ENCODE assay signal across 8 cellular contexts in the genomic region with DNA sequence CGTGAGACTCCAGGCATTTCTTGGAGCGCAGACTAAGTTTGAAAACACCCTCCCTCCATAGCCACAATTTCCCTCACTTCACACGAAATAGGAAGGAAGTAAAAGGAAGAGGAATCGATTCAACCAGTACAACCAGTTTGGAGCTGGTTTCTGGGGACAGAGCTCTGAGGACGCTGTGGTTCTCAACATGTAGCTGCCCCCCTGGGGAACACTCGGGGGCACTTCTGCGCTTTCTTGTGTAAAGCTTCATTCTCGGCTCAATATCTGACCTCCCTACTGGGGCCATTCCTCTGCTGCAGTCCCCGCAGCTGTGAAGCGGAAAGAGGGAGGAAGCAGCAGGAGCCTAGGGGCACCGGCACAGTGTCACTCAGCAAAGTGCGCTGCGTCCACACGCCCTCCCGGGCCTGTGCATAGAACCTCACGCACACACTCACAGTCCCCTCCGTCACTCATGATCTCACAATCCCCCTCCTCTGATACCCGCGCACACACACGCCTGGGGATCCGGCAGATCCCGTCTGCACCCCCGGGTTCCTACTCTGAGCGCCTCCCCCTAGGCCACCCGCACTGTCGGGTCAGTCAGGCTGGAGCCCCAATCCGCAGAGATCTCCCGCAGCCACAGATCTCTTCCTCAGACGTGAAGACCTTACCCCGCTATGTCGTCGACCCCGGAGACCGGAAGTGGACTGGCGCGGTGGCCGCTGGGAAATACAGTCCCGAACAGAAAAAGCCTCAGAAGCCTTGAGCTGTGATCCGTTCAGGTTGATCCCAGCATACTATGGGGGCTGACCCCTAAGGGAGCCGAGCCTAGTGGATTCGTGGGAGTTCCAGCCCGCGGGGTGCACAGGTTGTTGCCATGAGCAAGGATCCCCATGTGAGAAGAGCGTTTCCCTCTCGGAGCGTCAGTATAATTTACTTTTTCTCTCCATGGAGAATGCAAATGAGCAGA. TPM values are rescaled to one million over a fixed set of nuclear protein-coding genes. Genes with fewer than 3 reads are reported as not detected.
DNase-seq lines count a peak whose midpoint lies in the region; ATAC-seq, FAIRE-seq and TF ChIP-seq lines count a peak whose summit lies in the region.

ZNF780A (minus strand) TSS at position 688 of the 949 bp plus-strand sequence. CDS start 6,190 bp downstream, outside the sequence.

- H3K27ac Mint-ChIP-seq in T-helper 1 cell treated with Interleukin-12 subunit alpha and Interleukin-12 subunit beta and Interleukin-4 antibody, amounts not matched to agents 30 μg/mL and 1 μg/mL, for 36 hours = peak within 1 kb of the TSS; percentile 100

- peak; percentile 13 for FAIRE-seq in G401.6 (lab: Jason Lieb, UNC)

- peak within 1 kb of the TSS; percentile 100 for H3K4me3 Mint-ChIP-seq in T-helper 1 cell treated with Interleukin-12 subunit alpha and Interleukin-12 subunit beta and Interleukin-4 antibody, amounts not matched to agents 30 μg/mL and 1 μg/mL, for 36 hours

- peak in 1 of 2 donors; percentile 3 for TF ChIP-seq POLR2A in tibial nerve (IDR thresholded peaks at IDR 0.05)

- H3K36me3 Mint-ChIP-seq in T-helper 1 cell treated with Interleukin-12 subunit alpha and Interleukin-12 subunit beta and Interleukin-4 antibody, amounts not matched to agents 30 μg/mL and 1 μg/mL, for 36 hours (ENCODE audit: low read depth) = peaks cover 20% of the 10 kb centered on the region

- peaks cover 0 to 21% (median 4%) of the 10 kb centered on the region in 7 donors for H3K27me3 ChIP-seq in heart right ventricle
- H3K27me3 ChIP-seq in tibial nerve = no peaks in the 10 kb centered on the region

- TF ChIP-seq CTCF in heart right ventricle (IDR thresholded peaks at IDR 0.05) (no peak), tibial nerve (IDR thresholded peaks at IDR 0.05) (no peak)

- peaks cover 0 to 10% (median 0%) of the 10 kb centered on the region in 11 donors for H3K9me3 ChIP-seq in heart right ventricle
- H3K9me3 ChIP-seq in tibial nerve = no peaks in the 10 kb centered on the region

- peak; percentile 70 for ATAC-seq in HG02571 (IDR thresholded peaks at IDR 0.05; ENCODE audit: unreplicated experiment)
- peak; percentile 93 to 98 (median 96) for ATAC-seq in heart right ventricle

- intact Hi-C loops in heart right ventricle (cut with DNase I) = no loop called here

- peaks cover 32% of the 10 kb centered on the region for H3K4me1 Mint-ChIP-seq in T-helper 1 cell treated with Interleukin-12 subunit alpha and Interleukin-12 subunit beta and Interleukin-4 antibody, amounts not matched to agents 30 μg/mL and 1 μg/mL, for 36 hours (ENCODE audit: low read depth)

- H3K36me3 ChIP-seq in heart right ventricle = no peaks in the 10 kb centered on the region
- H3K36me3 ChIP-seq in tibial nerve = peaks cover 0 to 7% (median 0%) of the 10 kb centered on the region in 3 donors

- H3K4me1 ChIP-seq in heart right ventricle (peaks cover 0 to 28% (median 18%) of the 10 kb centered on the region in 9 donors), tibial nerve (peaks cover 0 to 18% (median 4%) of the 10 kb centered on the region in 4 donors)

- H3K9me3 Mint-ChIP-seq in T-helper 1 cell treated with Interleukin-12 subunit alpha and Interleukin-12 subunit beta and Interleukin-4 antibody, amounts not matched to agents 30 μg/mL and 1 μg/mL, for 36 hours = peaks cover 15% of the 10 kb centered on the region

- H3K4me3 ChIP-seq in heart right ventricle = peak within 1 kb of the TSS; percentile 57 to 94 (median 81)
- H3K4me3 ChIP-seq in tibial nerve = peak within 1 kb of the TSS; percentile 60 to 78 (median 72)

- H3K27me3 Mint-ChIP-seq in T-helper 1 cell treated with Interleukin-12 subunit alpha and Interleukin-12 subunit beta and Interleukin-4 antibody, amounts not matched to agents 30 μg/mL and 1 μg/mL, for 36 hours (ENCODE audit: low read depth) = no peaks in the 10 kb centered on the region

- TF ChIP-seq EP300 in tibial nerve (IDR thresholded peaks at IDR 0.05) = peak in 1 of 2 donors; percentile 74

- H3K27ac ChIP-seq in heart right ventricle (peak within 1 kb of the TSS; percentile 80 to 98 (median 92)), tibial nerve (peak within 1 kb of the TSS; percentile 60 to 93 (median 86))

- DNase-seq in NCI-H1436 (lab: John Stamatoyannopoulos, UW) = peak; percentile 42
- DNase-seq in amniotic epithelial cell (ENCODE audit: low read depth) = peak; percentile 63
- DNase-seq in heart right ventricle = peak; percentile 80 to 82
- DNase-seq in pons (ENCODE audit: low spot score) = peak; percentile 75
- DNase-seq in tibial nerve (ENCODE audit: low spot score in 2 of 2) = peak; percentile 37 to 58

- whole genome bisulfite sequencing in heart right ventricle, 2 donors = 0 to 1% methylated on average over 46 of the region's 46 CpGs
- WGBS in tibial nerve, 2 donors = 0 to 1% methylated on average over 43 to 46 of the region's 46 CpGs

RNA-seq across cellular contexts. Expression of gene ZNF780A, which starts in this region (rescaled TPM):
- total RNA-seq in heart right ventricle (10 to 100 TPM in 8 of 10 donors, 1 to 10 TPM in 2; 5.5 to 19.4 (median 12.2) TPM), tibial nerve (10 to 100 TPM in 3 of 4 donors, 1 to 10 TPM in 1; 9.6 to 15.7 (median 13.0) TPM)
- 10 to 100 TPM in 1 of 2 donors, 1 to 10 TPM in 1; 8.8 to 11.0 TPM for polyA plus RNA-seq in heart right ventricle

Comparison
In these comparisons a context has a peak if more than half of its experiments do, and no peak if none do; other contexts are left out.
1. Peak in every context shown above with its lines: DNase-seq, ATAC-seq, H3K4me3 ChIP-seq and H3K27ac ChIP-seq.